21 cellular contexts compared by ENCODE assay signal in the genomic region with DNA sequence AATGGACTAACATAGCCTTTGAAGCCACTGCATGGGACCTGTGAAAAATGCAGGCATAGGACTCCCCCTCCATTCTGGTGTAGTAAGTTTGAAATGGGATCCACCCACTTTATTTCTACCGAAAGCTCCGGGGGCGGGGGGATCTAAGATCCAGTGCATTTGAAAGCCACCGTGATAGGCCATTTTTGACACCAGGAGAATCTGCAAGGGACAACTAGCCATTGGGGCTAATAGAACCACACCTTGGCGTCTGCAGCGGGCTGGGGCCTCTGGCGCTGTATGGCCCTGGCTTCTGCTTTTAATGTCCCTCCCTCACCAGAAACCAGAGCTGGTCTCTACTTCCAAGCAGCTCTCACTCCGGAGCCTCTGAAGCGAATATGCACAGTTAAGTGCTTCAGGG.
"Had no signal": no experiment of that assay in that cellular context is flagged by ENCODE, and none has a peak within 500 bp of the region (broad histone marks: within the 10 kb centered on the region; RNA-seq: fewer than 3 reads in every experiment).

No MANE protein-coding gene starts in this region.

- H3K36me3 Mint-ChIP-seq: mesothelial cell of epicardium had no signal

- H3K4me3 ChIP-seq: colonic mucosa, gastroesophageal sphincter, heart right ventricle, left lung, lower lobe of right lung, mucosa of descending colon had no signal

- H3K27ac Mint-ChIP-seq: dendritic cell treated with granulocyte-macrophage colony-stimulating factor and Interleukin-4, amounts not matched to agents 40 ng/mL and 50 ng/mL, for 4 days; effector memory CD8-positive, alpha-beta T cell; endodermal cell; mesothelial cell of epicardium; naive B cell had no signal

- H3K36me3 ChIP-seq: colonic mucosa, gastroesophageal sphincter, heart right ventricle, left lung, lower lobe of right lung had no signal

- H3K9me3 Mint-ChIP-seq: dendritic cell treated with granulocyte-macrophage colony-stimulating factor and Interleukin-4, amounts not matched to agents 40 ng/mL and 50 ng/mL, for 4 days had no signal

- DNase-seq: colonic mucosa; cortex of kidney; effector CD8-positive, alpha-beta T cell; effector memory CD8-positive, alpha-beta T cell; endodermal cell; erythroblast; foreskin keratinocyte; heart right ventricle; hippocampal formation; left cardiac atrium; left lung; left ventricle myocardium superior; lower lobe of right lung; mesenchymal stem cell; mucosa of descending colon; naive B cell had no signal

- ATAC-seq: effector memory CD8-positive, alpha-beta T cell; esophagus mucosa; foreskin keratinocyte; gastroesophageal sphincter; heart right ventricle; left cardiac atrium; left lung; left ventricle myocardium superior; lower lobe of right lung; mucosa of descending colon had no signal

- H3K4me3 Mint-ChIP-seq: dendritic cell treated with granulocyte-macrophage colony-stimulating factor and Interleukin-4, amounts not matched to agents 40 ng/mL and 50 ng/mL, for 4 days; effector memory CD8-positive, alpha-beta T cell; endodermal cell; mesothelial cell of epicardium; naive B cell had no signal

- H3K4me1 ChIP-seq: colonic mucosa, foreskin keratinocyte, gastroesophageal sphincter, heart right ventricle, left lung, lower lobe of right lung had no signal

- H3K27ac ChIP-seq: colonic mucosa, epithelial cell of prostate, foreskin keratinocyte, gastroesophageal sphincter, heart right ventricle, left lung, lower lobe of right lung had no signal

- H3K4me1 Mint-ChIP-seq: mesothelial cell of epicardium, naive B cell had no signal

- H3K27me3 ChIP-seq: colonic mucosa, foreskin keratinocyte had no signal

- H3K9me3 ChIP-seq: colonic mucosa, left lung, lower lobe of right lung, mucosa of descending colon had no signal
